Comparison of ENCODE assay signal across 8 cellular contexts in genomic region chr15:44663410-44664272, GRCh38. TPM values are rescaled to one million over a fixed set of nuclear protein-coding genes. Genes with fewer than 3 reads are reported as not detected.
A peak's percentile ranks its signal among the peaks of the same experiment; 100 is the strongest.
DNase-seq lines count a peak whose midpoint lies in the region; ATAC-seq and TF ChIP-seq lines count a peak whose summit lies in the region.

Gene SPG11, minus strand, starts transcription at chr15:44663662. Its CDS starts 15 bp downstream, at chr15:44663647.

- H3K4me1 ChIP-seq in heart right ventricle, result peaks cover 0 to 48% (median 26%) of the 10 kb centered on the region in 9 donors

- ATAC-seq in HG02840 (IDR thresholded peaks at IDR 0.05; ENCODE audit: low FRiP score, unreplicated experiment) (peak; percentile 83), heart right ventricle (peak; percentile 97 to 99 (median 98))

- peak; percentile 89 for DNase-seq in NCI-H1436 treated with DMSO at 0.1 percent for 48 hours (lab: John Stamatoyannopoulos, UW)
- peak; percentile 90 to 99 (median 93) for DNase-seq in T-helper 1 cell
- DNase-seq in amniotic epithelial cell (ENCODE audit: low read depth), result peak; percentile 98
- peak; percentile 98 for DNase-seq in heart right ventricle
- DNase-seq in posterior vena cava (ENCODE audit: low spot score), result peak; percentile 100
- DNase-seq in ureter (ENCODE audit: low spot score), result peak; percentile 99

- H3K4me3 ChIP-seq in GM12875 (ENCODE audit: low read depth, low read length) (peak within 1 kb of the TSS; percentile 99), heart right ventricle (peak within 1 kb of the TSS; percentile 80 to 100 (median 88))

- WGBS in heart right ventricle, 2 donors, result 8 to 9% methylated on average over 53 of the region's 53 CpGs

- peak within 1 kb of the TSS; percentile 76 to 100 (median 97) for H3K27ac ChIP-seq in heart right ventricle

- intact Hi-C loops in heart right ventricle (cut with DNase I) (loop anchor here in 9 of 10 donors (1.0 to 5.0 kb wide), 10 partner anchors 47 to 75 kb away; partner anchors contain the start of genes TRIM69 (in 5 of the 9), B2M (in 4 of the 9) and PATL2 (in 4 of the 9)), posterior vena cava (cut with DNase I) (loop anchor here (5.0 kb wide), 1 partner anchor 74 kb away; the partner anchor contains the start of gene TRIM69 (in 2 of the 2))

- peaks cover 0 to 22% (median 17%) of the 10 kb centered on the region in 9 donors for H3K36me3 ChIP-seq in heart right ventricle

- no peaks in the 10 kb centered on the region for H3K9me3 ChIP-seq in heart right ventricle

- TF ChIP-seq CTCF in GM12875 (IDR thresholded peaks at IDR 0.05; ENCODE audit: borderline replicate concordance, insufficient read depth, low read depth, low read length) (peak; percentile 88), heart right ventricle (IDR thresholded peaks at IDR 0.05) (peak; percentile 87 to 98 (median 97))

- H3K27me3 ChIP-seq in heart right ventricle, result no peaks in the 10 kb centered on the region

RNA-seq across cellular contexts. Expression of gene SPG11, which starts in this region (rescaled TPM):
- total RNA-seq in heart right ventricle (10 to 100 TPM; 43.6 to 63.4 (median 52.7) TPM), posterior vena cava (10 to 100 TPM; 51.4 to 65.4 TPM), ureter (155 TPM)
- polyA plus RNA-seq in heart right ventricle, result 10 to 100 TPM; 17.4 to 43.7 TPM

Comparison
In these comparisons a context has a peak if more than half of its experiments do, and no peak if none do; other contexts are left out.
1. Peak in every context shown above with its lines: DNase-seq, ATAC-seq, H3K4me3 ChIP-seq and H3K27ac ChIP-seq.